Comparison of ENCODE assay signal across 1 cellular context in genomic region chr1:49229555-49229954, GRCh38.
TF ChIP-seq lines count a peak whose summit lies in the region.

No MANE protein-coding gene starts in this region.

TF ChIP-seq in WTC11, 78 proteins besides CTCF, POLR2A, EP300 and RAD21 (continued from another document):
- no peak for TF ChIP-seq ATF6 (CRISPR knock-in tag; IDR thresholded peaks at IDR 0.05)
- no peak for TF ChIP-seq ZNF416 (CRISPR knock-in tag; IDR thresholded peaks at IDR 0.05)
- TF ChIP-seq NR3C1 (CRISPR knock-in tag; conservative IDR thresholded peaks at IDR 0.05; ENCODE audit: low read depth), result no peak
- TF ChIP-seq ZNF121 (CRISPR knock-in tag; IDR thresholded peaks at IDR 0.05), result no peak
- no peak for TF ChIP-seq E2F5 (CRISPR knock-in tag; IDR thresholded peaks at IDR 0.05)
- no peak for TF ChIP-seq ETV6 (CRISPR knock-in tag; IDR thresholded peaks at IDR 0.05)
